In the genomic region with DNA sequence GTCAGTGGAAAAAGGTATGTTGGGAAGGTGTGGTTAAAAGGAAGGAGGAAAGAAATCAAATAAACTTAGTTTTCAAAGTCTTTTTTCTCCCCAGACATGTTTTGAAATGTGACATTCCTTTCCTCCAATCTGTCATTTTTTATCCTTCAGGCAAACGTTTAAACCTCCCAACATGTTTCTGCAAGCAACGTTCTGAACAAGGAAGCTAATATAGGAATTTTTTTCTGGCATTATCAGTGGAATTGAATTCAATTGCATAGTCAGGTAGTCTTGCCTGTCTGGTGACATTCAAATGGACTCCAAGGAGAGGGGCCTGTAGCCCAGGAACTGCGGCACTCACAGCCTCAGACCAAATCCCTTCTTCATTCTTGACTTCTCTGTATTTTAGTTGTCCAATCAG, we compare ENCODE assay signal across 25 cellular contexts. TPM values are rescaled to one million over a fixed set of nuclear protein-coding genes. Genes with fewer than 3 reads are reported as not detected.
"Had no signal": no experiment of that assay in that cellular context is flagged by ENCODE, and none has a peak within 500 bp of the region (broad histone marks: within the 10 kb centered on the region; RNA-seq: fewer than 3 reads in every experiment).

No MANE protein-coding gene starts in this region.

- H3K27me3 ChIP-seq: gastroesophageal sphincter, neural progenitor cell, upper lobe of left lung had no signal

- H3K4me3 ChIP-seq: gastroesophageal sphincter, heart left ventricle, mucosa of descending colon, neural progenitor cell, psoas muscle, upper lobe of left lung had no signal

- H3K9me3 ChIP-seq: gastroesophageal sphincter, heart left ventricle, mucosa of descending colon, psoas muscle, upper lobe of left lung had no signal

- H3K36me3 ChIP-seq: gastroesophageal sphincter, heart left ventricle, neural progenitor cell, upper lobe of left lung had no signal

- ATAC-seq: activated naive CD8-positive, alpha-beta T cell treated with anti-CD3 and anti-CD28 coated beads, Interleukin-2, amount 50 U/mL, for 24 hours; gastroesophageal sphincter; heart left ventricle; left ventricle myocardium superior; mucosa of descending colon; psoas muscle; right cardiac atrium; T-helper 17 cell had no signal

- H3K27ac ChIP-seq: gastroesophageal sphincter, heart left ventricle, neural progenitor cell, psoas muscle, upper lobe of left lung, VCaP had no signal

- DNase-seq: activated CD4-positive, CD25-positive, alpha-beta regulatory T cell treated with anti-CD3 and anti-CD28 coated beads, Interleukin-2, amount 50 U/mL, for 72 hours; activated CD8-positive, alpha-beta memory T cell treated with anti-CD3 and anti-CD28 coated beads for 24 hours; activated CD8-positive, alpha-beta memory T cell treated with anti-CD3 and anti-CD28 coated beads, Interleukin-2, amount 50 U/mL, for 48 hours; activated effector memory CD4-positive, alpha-beta T cell treated with Interleukin-2 at 50 U/mL for 16 hours; activated naive CD4-positive, alpha-beta T cell treated with anti-CD3 and anti-CD28 coated beads, Interleukin-2, amount 10 ng/mL, durations not matched to agents 7 days and 5 days; activated naive CD8-positive, alpha-beta T cell treated with anti-CD3 and anti-CD28 coated beads, Interleukin-2, amount 50 U/mL, for 24 hours; activated T-cell treated with anti-CD3 and anti-CD28 coated beads, Interleukin-2, amount 50 U/mL, for 48 hours; aorta; cerebellar nuclear complex; cortex of kidney; effector CD4-positive, alpha-beta T cell; heart left ventricle; left ventricle myocardium superior; mucosa of descending colon; naive B cell; psoas muscle; right cardiac atrium; T-helper 17 cell; upper lobe of left lung had no signal

- H3K4me1 ChIP-seq: gastroesophageal sphincter, neural progenitor cell, psoas muscle had no signal

RNA-seq across cellular contexts. Expression of a gene that starts 30.0 kb away (rescaled TPM):
- total RNA-seq: aorta, endothelial cell of umbilical vein, left ventricle myocardium superior, osteoblast, psoas muscle, right cardiac atrium, skeletal muscle tissue had no signal
- polyA plus RNA-seq: endothelial cell of umbilical vein, heart left ventricle, right cardiac atrium had no signal
